22 cellular contexts compared by ENCODE assay signal in the genomic region with DNA sequence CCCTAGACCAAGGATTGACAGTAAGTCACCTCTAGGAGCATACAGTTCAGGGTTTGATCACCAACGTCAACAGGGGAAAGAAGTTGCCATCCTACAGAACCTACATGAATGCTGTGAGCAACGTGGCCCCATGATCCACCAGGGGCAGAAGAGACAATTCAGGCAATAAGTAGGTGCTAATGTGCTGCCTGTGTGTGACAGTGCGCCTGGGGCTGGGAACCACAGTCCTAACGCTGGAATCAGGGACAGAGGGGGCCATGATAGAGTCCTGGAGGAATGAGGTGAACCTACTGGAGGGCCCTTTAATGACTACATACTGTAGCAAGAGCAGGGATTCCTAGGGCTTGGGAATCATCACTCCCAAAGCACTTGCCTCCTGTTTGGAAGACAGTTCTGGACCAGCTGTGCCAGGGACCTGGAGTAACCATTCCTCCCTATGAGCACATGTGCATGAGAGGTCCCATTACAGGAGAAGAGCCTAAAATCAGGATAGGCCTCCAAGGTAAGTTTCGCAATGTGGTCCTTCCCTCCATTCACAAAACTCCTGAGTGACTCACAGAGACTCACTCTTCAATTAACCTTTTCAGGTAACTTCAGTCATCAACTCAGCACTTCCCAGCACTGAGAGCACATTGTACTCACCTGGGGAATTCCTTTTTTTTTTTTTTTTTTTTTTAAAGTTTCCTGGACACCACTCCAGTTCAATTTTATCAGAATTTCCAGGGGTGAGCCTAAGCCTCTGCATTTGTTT.
"Had no signal": no experiment of that assay in that cellular context is flagged by ENCODE, and none has a peak within 500 bp of the region (broad histone marks: within the 10 kb centered on the region; RNA-seq: fewer than 3 reads in every experiment).

No MANE protein-coding gene starts in this region.

- H3K4me3 Mint-ChIP-seq: activated CD4-positive, alpha-beta T cell treated with anti-CD3 and anti-CD28 coated beads, Interleukin-2, amount 10 ng/mL, durations not matched to agents 24 days and 14 days; activated naive CD8-positive, alpha-beta T cell treated with anti-CD3 and anti-CD28 coated beads for 36 hours; activated T-cell treated with anti-CD3 and anti-CD28 coated beads, Interleukin-2, amount 50 U/mL, for 72 hours; dendritic cell treated with granulocyte-macrophage colony-stimulating factor and Interleukin-4, amounts not matched to agents 40 ng/mL and 50 ng/mL, for 4 days; T-helper 2 cell treated with Interferon-gamma antibody and Interleukin-4, amounts not matched to agents 5 μg/mL and 100 μg/mL, for 36 hours had no signal

- H3K36me3 ChIP-seq: brain microvascular endothelial cell, left ventricle myocardium inferior, right lobe of liver, transverse colon had no signal

- H3K27me3 ChIP-seq: brain microvascular endothelial cell, hepatocyte, right lobe of liver, transverse colon had no signal

- H3K79me2 ChIP-seq: hepatocyte had no signal

- H3K36me3 Mint-ChIP-seq: activated naive CD8-positive, alpha-beta T cell treated with anti-CD3 and anti-CD28 coated beads for 36 hours had no signal

- H3K27ac Mint-ChIP-seq: activated CD4-positive, alpha-beta T cell treated with anti-CD3 and anti-CD28 coated beads, Interleukin-2, amount 10 ng/mL, durations not matched to agents 24 days and 14 days; activated naive CD8-positive, alpha-beta T cell treated with anti-CD3 and anti-CD28 coated beads for 36 hours; activated T-cell treated with anti-CD3 and anti-CD28 coated beads, Interleukin-2, amount 50 U/mL, for 72 hours; dendritic cell treated with granulocyte-macrophage colony-stimulating factor and Interleukin-4, amounts not matched to agents 40 ng/mL and 50 ng/mL, for 4 days; T-helper 2 cell treated with Interferon-gamma antibody and Interleukin-4, amounts not matched to agents 5 μg/mL and 100 μg/mL, for 36 hours had no signal

- DNase-seq: activated CD4-positive, alpha-beta T cell treated with anti-CD3 and anti-CD28 coated beads, Interleukin-2, amount 10 ng/mL, durations not matched to agents 24 days and 14 days; activated CD4-positive, CD25-positive, alpha-beta regulatory T cell; activated CD8-positive, alpha-beta memory T cell treated with anti-CD3 and anti-CD28 coated beads, Interleukin-2, amount 50 U/mL, for 48 hours; activated gamma-delta T cell; activated naive CD8-positive, alpha-beta T cell treated with anti-CD3 and anti-CD28 coated beads for 36 hours; activated T-cell treated with anti-CD3 and anti-CD28 coated beads, Interleukin-2, amount 50 U/mL, for 72 hours; amygdala; brain microvascular endothelial cell; effector memory CD4-positive, alpha-beta T cell; islet precursor cell; left ventricle myocardium inferior; midbrain; stimulated activated CD4-positive, alpha-beta T cell treated with anti-CD3 and anti-CD28 coated beads, Interleukin-4, amount 100 ng/mL, for 4 hours; stimulated activated CD8-positive, alpha-beta memory T cell treated with anti-CD3 and anti-CD28 coated beads, Interleukin-4, amount 100 ng/mL, for 48 hours; stimulated activated naive CD4-positive, alpha-beta T cell treated with Interleukin-2 at 50 U/mL for 16 hours; substantia nigra; transverse colon had no signal

- H3K4me1 ChIP-seq: left ventricle myocardium inferior, right lobe of liver, transverse colon had no signal

- H3K4me1 Mint-ChIP-seq: activated CD4-positive, alpha-beta T cell treated with anti-CD3 and anti-CD28 coated beads, Interleukin-2, amount 10 ng/mL, durations not matched to agents 24 days and 14 days; activated naive CD8-positive, alpha-beta T cell treated with anti-CD3 and anti-CD28 coated beads for 36 hours had no signal

- H3K4me3 ChIP-seq: hepatocyte, left ventricle myocardium inferior, right lobe of liver, smooth muscle cell, transverse colon had no signal

- H3K27ac ChIP-seq: brain microvascular endothelial cell, hepatocyte, left ventricle myocardium inferior, right lobe of liver, transverse colon had no signal

- H3K4me2 ChIP-seq: hepatocyte, smooth muscle cell had no signal

- H3K9me3 Mint-ChIP-seq: activated CD4-positive, alpha-beta T cell treated with anti-CD3 and anti-CD28 coated beads, Interleukin-2, amount 10 ng/mL, durations not matched to agents 24 days and 14 days; activated naive CD8-positive, alpha-beta T cell treated with anti-CD3 and anti-CD28 coated beads for 36 hours; dendritic cell treated with granulocyte-macrophage colony-stimulating factor and Interleukin-4, amounts not matched to agents 40 ng/mL and 50 ng/mL, for 4 days; T-helper 2 cell treated with Interferon-gamma antibody and Interleukin-4, amounts not matched to agents 5 μg/mL and 100 μg/mL, for 36 hours had no signal

- H2AFZ ChIP-seq: hepatocyte had no signal

- H3K9me3 ChIP-seq: left ventricle myocardium inferior, right lobe of liver, transverse colon had no signal

- ATAC-seq: activated T-cell treated with anti-CD3 and anti-CD28 coated beads, Interleukin-2, amount 50 U/mL, for 72 hours had no signal

- H3K27me3 Mint-ChIP-seq: dendritic cell treated with granulocyte-macrophage colony-stimulating factor and Interleukin-4, amounts not matched to agents 40 ng/mL and 50 ng/mL, for 4 days had no signal
